8 cellular contexts compared by ENCODE assay signal in genomic region chr9:127803507-127804352, GRCh38. TPM values are rescaled to one million over a fixed set of nuclear protein-coding genes. Genes with fewer than 3 reads are reported as not detected.
DNase-seq lines count a peak whose midpoint lies in the region; ATAC-seq, FAIRE-seq and TF ChIP-seq lines count a peak whose summit lies in the region.

No MANE protein-coding gene starts in this region.

- POLR2A ChIA-PET in activated CD4-positive, alpha-beta memory T cell treated with anti-CD3 and anti-CD28 coated beads, Interleukin-2, amount 10 ng/mL, durations not matched to agents 7 days and 5 days (lab: Charles Lee) = interaction anchor here (1.0 to 2.8 kb wide), 5 partner anchors 11 to 127 kb away, joined by 3 to 16 read pairs (median 3); partner anchors contain the start of genes CDK9 and PIP5KL1

- peaks cover 24% of the 10 kb centered on the region for H3K4me1 ChIP-seq in CD4-positive, CD25-positive, alpha-beta regulatory T cell (ENCODE audit: control insufficient read depth, insufficient read depth, low read length, poor library complexity, severe bottlenecking)
- peaks cover 9 to 33% (median 25%) of the 10 kb centered on the region in 3 donors for H3K4me1 ChIP-seq in pancreas

- peaks cover 14% of the 10 kb centered on the region for H3K36me3 Mint-ChIP-seq in CD4-positive, CD25-positive, alpha-beta regulatory T cell
- peaks cover 15% of the 10 kb centered on the region for H3K36me3 Mint-ChIP-seq in activated CD4-positive, alpha-beta memory T cell treated with anti-CD3 and anti-CD28 coated beads, Interleukin-2, amount 10 ng/mL, durations not matched to agents 7 days and 5 days (ENCODE audit: low read depth)

- H3K27ac ChIP-seq in CD4-positive, CD25-positive, alpha-beta regulatory T cell (ENCODE audit: insufficient read depth, low read length, poor library complexity, severe bottlenecking) = peak overlapping the region; percentile 82
- H3K27ac ChIP-seq in pancreas = peak overlapping the region; percentile 86 to 92 (median 90)

- H3K4me3 ChIP-seq in CD4-positive, CD25-positive, alpha-beta regulatory T cell (ENCODE audit: low read depth, low read length) = peak overlapping the region; percentile 89
- H3K4me3 ChIP-seq in fibroblast of pulmonary artery (replicated peaks; ENCODE audit: low read depth, low read length) (peak overlapping the region; percentile 88), pancreas (peak overlapping the region; percentile 47 to 75 (median 62))

- H3K9me3 Mint-ChIP-seq in CD4-positive, CD25-positive, alpha-beta regulatory T cell = no peaks in the 10 kb centered on the region
- H3K9me3 Mint-ChIP-seq in activated CD4-positive, alpha-beta memory T cell treated with anti-CD3 and anti-CD28 coated beads, Interleukin-2, amount 10 ng/mL, durations not matched to agents 7 days and 5 days = no peaks in the 10 kb centered on the region

- H3K36me3 ChIP-seq in CD4-positive, CD25-positive, alpha-beta regulatory T cell (ENCODE audit: control insufficient read depth, insufficient read depth, low read length) = peaks cover 25% of the 10 kb centered on the region
- H3K36me3 ChIP-seq in pancreas = peaks cover 0 to 19% (median 7%) of the 10 kb centered on the region in 3 donors

- no peak for DNase-seq in CD4-positive, CD25-positive, alpha-beta regulatory T cell
- DNase-seq in HK-2 (ENCODE audit: unreplicated experiment) (peak; percentile 57), fibroblast of pulmonary artery (ENCODE audit: low read depth) (peak; percentile 56), pancreas (peak in 4 of 6 donors; percentile 48 to 81 (median 61)), activated gamma-delta T cell treated with Interleukin-2 at 50 U/mL for 16 hours (no peak), NCI-H1092 (lab: John Stamatoyannopoulos, UW) (no peak)
- peak; percentile 35 for DNase-seq in activated CD4-positive, alpha-beta memory T cell treated with anti-CD3 and anti-CD28 coated beads, Interleukin-2, amount 10 ng/mL, durations not matched to agents 7 days and 5 days

- no peak for FAIRE-seq in pancreas (lab: Jason Lieb, UNC)

- peaks cover 0 to 38% (median 16%) of the 10 kb centered on the region in 4 donors for H3K4me1 Mint-ChIP-seq in CD4-positive, CD25-positive, alpha-beta regulatory T cell
- H3K4me1 Mint-ChIP-seq in activated CD4-positive, alpha-beta memory T cell treated with anti-CD3 and anti-CD28 coated beads, Interleukin-2, amount 10 ng/mL, durations not matched to agents 7 days and 5 days = peaks cover 31% of the 10 kb centered on the region

- H3K27me3 ChIP-seq in CD4-positive, CD25-positive, alpha-beta regulatory T cell (ENCODE audit: control insufficient read depth, insufficient read depth, low read length) = no peaks in the 10 kb centered on the region
- H3K27me3 ChIP-seq in pancreas = no peaks in the 10 kb centered on the region

- H3K4me3 Mint-ChIP-seq in CD4-positive, CD25-positive, alpha-beta regulatory T cell = peak overlapping the region; percentile 90 to 99 (median 92)
- peak overlapping the region; percentile 93 for H3K4me3 Mint-ChIP-seq in activated CD4-positive, alpha-beta memory T cell treated with anti-CD3 and anti-CD28 coated beads, Interleukin-2, amount 10 ng/mL, durations not matched to agents 7 days and 5 days

- 38 to 40% methylated on average over 18 of the region's 18 CpGs for WGBS in pancreas, 2 donors

- no peaks in the 10 kb centered on the region for H3K9me3 ChIP-seq in CD4-positive, CD25-positive, alpha-beta regulatory T cell (ENCODE audit: control insufficient read depth in 2 of 2, low read length in 2 of 2)
- H3K9me3 ChIP-seq in pancreas = no peaks in the 10 kb centered on the region

- CTCF ChIA-PET in activated CD4-positive, alpha-beta memory T cell treated with anti-CD3 and anti-CD28 coated beads, Interleukin-2, amount 10 ng/mL, durations not matched to agents 7 days and 5 days (lab: Charles Lee) = interaction anchor here (4.1 kb wide), 1 partner anchor 66 kb away, joined by 17 read pairs; no protein-coding TSS in a partner anchor

- ATAC-seq in CD4-positive, CD25-positive, alpha-beta regulatory T cell (ENCODE audit: low read depth in 2 of 2) = no peak
- ATAC-seq in pancreas = peak in 3 of 4 donors; percentile 7 to 19 (median 12)
- no peak for ATAC-seq in GM18861 (IDR thresholded peaks at IDR 0.05; ENCODE audit: unreplicated experiment)

- TF ChIP-seq CTCF in fibroblast of pulmonary artery (IDR thresholded peaks at IDR 0.05; ENCODE audit: low read length, missing control alignments) (no peak), pancreas (IDR thresholded peaks at IDR 0.05) (no peak)

- H3K27ac Mint-ChIP-seq in CD4-positive, CD25-positive, alpha-beta regulatory T cell = peak overlapping the region; percentile 87 to 93 (median 93)
- H3K27ac Mint-ChIP-seq in activated CD4-positive, alpha-beta memory T cell treated with anti-CD3 and anti-CD28 coated beads, Interleukin-2, amount 10 ng/mL, durations not matched to agents 7 days and 5 days = peak overlapping the region; percentile 92

- no peaks in the 10 kb centered on the region for H3K27me3 Mint-ChIP-seq in CD4-positive, CD25-positive, alpha-beta regulatory T cell
- no peaks in the 10 kb centered on the region for H3K27me3 Mint-ChIP-seq in activated CD4-positive, alpha-beta memory T cell treated with anti-CD3 and anti-CD28 coated beads, Interleukin-2, amount 10 ng/mL, durations not matched to agents 7 days and 5 days

- intact Hi-C loops in pancreas (cut with DNase I) = no loop called here

RNA-seq across cellular contexts. Expression of gene FPGS, which starts 1.0 kb away (rescaled TPM):
- total RNA-seq in CD4-positive, CD25-positive, alpha-beta regulatory T cell = 64.7 TPM
- 10 to 100 TPM; 40.1 to 50.6 (median 45.2) TPM for polyA plus RNA-seq in CD4-positive, CD25-positive, alpha-beta regulatory T cell
- 10 to 100 TPM; 65.6 to 65.8 TPM for total RNA-seq in activated CD4-positive, alpha-beta memory T cell treated with anti-CD3 and anti-CD28 coated beads, Interleukin-2, amount 10 ng/mL, durations not matched to agents 7 days and 5 days
- 10 to 100 TPM; 27.0 to 41.3 (median 34.3) TPM for total RNA-seq in pancreas
- polyA plus RNA-seq in pancreas = 10 to 100 TPM; 57.1 to 85.3 TPM

RNA-seq across cellular contexts. Expression of gene CDK9, which starts 17.9 kb away (rescaled TPM):
- total RNA-seq in CD4-positive, CD25-positive, alpha-beta regulatory T cell = 89.3 TPM
- polyA plus RNA-seq in CD4-positive, CD25-positive, alpha-beta regulatory T cell = 10 to 100 TPM; 43.3 to 67.4 (median 53.3) TPM
- 100 to 1,000 TPM; 112 to 115 TPM for total RNA-seq in activated CD4-positive, alpha-beta memory T cell treated with anti-CD3 and anti-CD28 coated beads, Interleukin-2, amount 10 ng/mL, durations not matched to agents 7 days and 5 days
- 10 to 100 TPM; 33.9 to 58.2 (median 43.9) TPM for total RNA-seq in pancreas
- polyA plus RNA-seq in pancreas = 100 to 1,000 TPM in 1 of 2 donors, 10 to 100 TPM in 1; 73.7 to 119 TPM

RNA-seq across cellular contexts. Expression of gene SH2D3C, which starts 25.3 kb away (rescaled TPM):
- 39.3 TPM for total RNA-seq in CD4-positive, CD25-positive, alpha-beta regulatory T cell
- polyA plus RNA-seq in CD4-positive, CD25-positive, alpha-beta regulatory T cell = 10 to 100 TPM; 17.7 to 30.5 (median 21.1) TPM
- 10 to 100 TPM; 80.8 to 81.9 TPM for total RNA-seq in activated CD4-positive, alpha-beta memory T cell treated with anti-CD3 and anti-CD28 coated beads, Interleukin-2, amount 10 ng/mL, durations not matched to agents 7 days and 5 days
- 1 to 10 TPM; 1.4 to 4.8 (median 1.8) TPM for total RNA-seq in pancreas
- polyA plus RNA-seq in pancreas = 1 to 10 TPM; 6.9 to 7.1 TPM

RNA-seq across cellular contexts. Expression of gene ENG, which starts 50.7 kb away (rescaled TPM):
- total RNA-seq in CD4-positive, CD25-positive, alpha-beta regulatory T cell = 3.6 TPM
- polyA plus RNA-seq in CD4-positive, CD25-positive, alpha-beta regulatory T cell = 1 to 10 TPM in 3 of 4 donors, under 1 TPM in 1; 0.71 to 2.9 (median 1.9) TPM
- 10 to 100 TPM; 13.1 to 14.1 TPM for total RNA-seq in activated CD4-positive, alpha-beta memory T cell treated with anti-CD3 and anti-CD28 coated beads, Interleukin-2, amount 10 ng/mL, durations not matched to agents 7 days and 5 days
- total RNA-seq in pancreas = 10 to 100 TPM in 5 of 6 donors, 1 to 10 TPM in 1; 9.7 to 42.4 (median 13.6) TPM
- 10 to 100 TPM; 25.8 to 32.9 TPM for polyA plus RNA-seq in pancreas

Comparison
In these comparisons a context has a peak if more than half of its experiments do, and no peak if none do; other contexts are left out.
1. ATAC-seq: peak in pancreas (3 of 4); none in CD4-positive, CD25-positive, alpha-beta regulatory T cell (0 of 2) and GM18861 (single experiment).
2. DNase-seq: peak in HK-2 (single experiment), activated CD4-positive, alpha-beta memory T cell treated with anti-CD3 and anti-CD28 coated beads, Interleukin-2, amount 10 ng/mL, durations not matched to agents 7 days and 5 days (single experiment), fibroblast of pulmonary artery (single experiment) and pancreas (4 of 6); none in CD4-positive, CD25-positive, alpha-beta regulatory T cell (0 of 3), activated gamma-delta T cell treated with Interleukin-2 at 50 U/mL for 16 hours (single experiment) and NCI-H1092 (single experiment).
3. Peak in every context shown above with its lines, with median percentiles within 50 percentile points of each other: H3K4me3 ChIP-seq.